8 cellular contexts compared by ENCODE assay signal in genomic region chr9:99822596-99823391, GRCh38. TPM values are rescaled to one million over a fixed set of nuclear protein-coding genes. Genes with fewer than 3 reads are reported as not detected.
DNase-seq lines count a peak whose midpoint lies in the region; ATAC-seq and TF ChIP-seq lines count a peak whose summit lies in the region.

No MANE protein-coding gene starts in this region.

- H3K27ac ChIP-seq in H9 (ENCODE audit: insufficient read length, low read depth, low read length) (no peak overlapping the region), Panc1 (ENCODE audit: low read length) (no peak overlapping the region), trophoblast cell (ENCODE audit: low read depth, low read length) (no peak overlapping the region)

- DNase-seq in AG20443 (ENCODE audit: low spot score) (peak; percentile 43), H9 (peak; percentile 81), Panc1 (ENCODE audit: low read depth, low spot score) (no peak), head of caudate nucleus (peak in 41 of 42 donors; percentile 31 to 80 (median 61)), trophoblast cell (peak in 1 of 2 donors; percentile 60), NCI-H1436 treated with DMSO at 0.1 percent for 48 hours (lab: John Stamatoyannopoulos, UW) (no peak)
- DNase-seq in activated naive CD4-positive, alpha-beta T cell treated with anti-CD3 and anti-CD28 coated beads, Interleukin-2, amount 50 U/mL, for 16 hours, result peak; percentile 61

- H2BK20ac ChIP-seq in H9 (ENCODE audit: low read depth, low read length, poor library complexity, severe bottlenecking), result no peak overlapping the region

- H2BK120ac ChIP-seq in H9 (ENCODE audit: low read depth, low read length, poor library complexity, severe bottlenecking) (no peak overlapping the region), trophoblast cell (ENCODE audit: insufficient read depth, low read length, poor library complexity) (no peak overlapping the region)

- H3K14ac ChIP-seq in H9 (ENCODE audit: insufficient read depth, low read length) (no peak overlapping the region), trophoblast cell (ENCODE audit: low read length) (no peak overlapping the region)

- H3K79me1 ChIP-seq in H9 (ENCODE audit: insufficient read depth, low read depth, low read length, poor library complexity, severe bottlenecking) (no peaks in the 10 kb centered on the region), trophoblast cell (ENCODE audit: low read length) (peaks cover 9% of the 10 kb centered on the region)

- H3K23ac ChIP-seq in H9 (ENCODE audit: insufficient read length, low read depth, low read length) (no peak overlapping the region), trophoblast cell (ENCODE audit: low read length) (no peak overlapping the region)

- H4K91ac ChIP-seq in H9 (ENCODE audit: insufficient read length, low read depth, low read length), result no peak overlapping the region
- no peak overlapping the region for H4K91ac ChIP-seq in trophoblast cell (ENCODE audit: low read depth, low read length)

- no peak for TF ChIP-seq CTCF in H9 (conservative IDR thresholded peaks at IDR 0.05)
- no peak for TF ChIP-seq CTCF in Panc1 (IDR thresholded peaks at IDR 0.05)

- peaks cover 81% of the 10 kb centered on the region for H3K27me3 Mint-ChIP-seq in H9 (ENCODE audit: low read depth)

- H3K18ac ChIP-seq in H9 (ENCODE audit: insufficient read length, low read depth, low read length), result no peak overlapping the region
- no peak overlapping the region for H3K18ac ChIP-seq in trophoblast cell (ENCODE audit: low read length)

- no CpG with 5 or more reads among the region's 49 CpGs for WGBS in H9 (ENCODE audit: extremely low coverage, insufficient read length, low lambda C conversion rate)
- no CpG with 5 or more reads among the region's 49 CpGs for WGBS in trophoblast cell (ENCODE audit: extremely low coverage, insufficient coverage, insufficient read length)

- no peak overlapping the region for H4K8ac ChIP-seq in H9 (replicated peaks; ENCODE audit: insufficient read length, low read depth, low read length)
- no peak overlapping the region for H4K8ac ChIP-seq in trophoblast cell (ENCODE audit: low read depth, low read length)

- POLR2A ChIA-PET in Panc1 (lab: Charles Lee), result no interaction called here

- peaks cover 47 to 48% of the 10 kb centered on the region in 2 experiments for H3K4me1 Mint-ChIP-seq in H9

- in situ Hi-C loops in Panc1 (cut with HindIII; ENCODE audit: low pct_unique_long_range_greater_than_20kb, low sequenced_read_pairs), result no loop called here

- TSS peak; percentile 84 for BruUV-seq in Panc1 (replicated peaks; lab: Mats Ljungman, UMichigan)

- peak overlapping the region; percentile 86 to 96 for H3K4me3 Mint-ChIP-seq in H9

- H4K5ac ChIP-seq in H9 (ENCODE audit: insufficient read length, low read depth, low read length), result no peak overlapping the region

- H3K27ac Mint-ChIP-seq in H9, result peak overlapping the region in 2 of 3 experiments; percentile 32 to 64; a peak in 3 of 7 replicates

- H3K27me3 ChIP-seq in H9 (ENCODE audit: insufficient read depth, low read length), result peaks cover 57% of the 10 kb centered on the region
- no peaks in the 10 kb centered on the region for H3K27me3 ChIP-seq in Panc1 (ENCODE audit: control insufficient read depth, insufficient read depth, low read length)
- H3K27me3 ChIP-seq in trophoblast cell (ENCODE audit: insufficient read depth, low read length), result peaks cover 50% of the 10 kb centered on the region

- peaks cover 0 to 2% (median 0%) of the 10 kb centered on the region in 3 experiments; a peak in 2 of 7 replicates for H3K36me3 Mint-ChIP-seq in H9 (ENCODE audit: insufficient read depth in 1 of 3, low read depth in 3 of 3)

- H3K9ac ChIP-seq in H9 (ENCODE audit: extremely low read depth, insufficient read length, low read length) (no peak overlapping the region), trophoblast cell (ENCODE audit: low read length) (no peak overlapping the region)

- H2BK12ac ChIP-seq in H9 (ENCODE audit: insufficient read length, low read depth, low read length), result no peak overlapping the region
- no peak overlapping the region for H2BK12ac ChIP-seq in trophoblast cell (ENCODE audit: low read length)

- H3K79me2 ChIP-seq in H9 (ENCODE audit: insufficient read depth, low read length) (no peaks in the 10 kb centered on the region), trophoblast cell (ENCODE audit: control insufficient read depth, insufficient read depth, low read length, poor library complexity) (peaks cover 5% of the 10 kb centered on the region)

- H3K23me2 ChIP-seq in H9 (ENCODE audit: insufficient read length, low read depth, low read length, poor library complexity, severe bottlenecking), result peaks cover 50% of the 10 kb centered on the region

- no peak overlapping the region for H3K56ac ChIP-seq in H9 (ENCODE audit: insufficient read length, low read depth, low read length)

- H3K4me2 ChIP-seq in H9 (ENCODE audit: insufficient read depth, insufficient read length, low read length) (peak overlapping the region; percentile 98), trophoblast cell (ENCODE audit: low read length) (peak overlapping the region; percentile 100)

- no peak overlapping the region for H4K12ac ChIP-seq in trophoblast cell (ENCODE audit: low read depth, low read length)

- intact Hi-C loops in Panc1 (cut with micrococcal nuclease; ENCODE audit: unreplicated experiment), result loop anchor here (5.0 kb wide), 2 partner anchors 85 to 190 kb away; partner anchors contain the start of gene STX17
- intact Hi-C loops in head of caudate nucleus (cut with DNase I), result loop anchor here (5.0 kb wide), 1 partner anchor 85 kb away; the partner anchor contains the start of gene STX17

- H3K36me3 ChIP-seq in Panc1 (ENCODE audit: control insufficient read depth, insufficient read depth, low read length), result no peaks in the 10 kb centered on the region
- H3K36me3 ChIP-seq in trophoblast cell (ENCODE audit: control insufficient read depth in 1 of 2, insufficient read depth in 2 of 2, low read length in 2 of 2), result no peaks in the 10 kb centered on the region

- peaks cover 8% of the 10 kb centered on the region; the same call in 1 of the 2 replicates for H3K4me1 ChIP-seq in H9 (ENCODE audit: insufficient read depth, low read length)
- H3K4me1 ChIP-seq in Panc1 (ENCODE audit: control insufficient read depth, insufficient read depth, low read length), result no peaks in the 10 kb centered on the region
- H3K4me1 ChIP-seq in trophoblast cell (ENCODE audit: control insufficient read depth in 1 of 2, insufficient read depth in 2 of 2, low read length in 2 of 2), result peaks cover 17 to 26% of the 10 kb centered on the region in 2 experiments

- H3K9me3 Mint-ChIP-seq in H9, result peaks cover 0 to 3% of the 10 kb centered on the region in 2 experiments; a peak in 2 of 5 replicates

- CTCF ChIA-PET in Panc1 (lab: Charles Lee), result no interaction called here

- ATAC-seq in Panc1, result no peak
- ATAC-seq in HG03097 (IDR thresholded peaks at IDR 0.05; ENCODE audit: low FRiP score, unreplicated experiment), result no peak

- H2AK5ac ChIP-seq in H9 (ENCODE audit: insufficient read length, low read length) (no peak overlapping the region), trophoblast cell (ENCODE audit: low read length) (no peak overlapping the region)

- H3K4ac ChIP-seq in H9 (ENCODE audit: low read depth, low read length) (no peak overlapping the region), trophoblast cell (ENCODE audit: low read depth, low read length) (no peak overlapping the region)

- H2BK5ac ChIP-seq in H9 (ENCODE audit: insufficient read length, low read length) (no peak overlapping the region), trophoblast cell (ENCODE audit: low read depth, low read length, poor library complexity) (no peak overlapping the region)

- H2BK15ac ChIP-seq in H9 (ENCODE audit: low read depth, low read length), result no peak overlapping the region

- H2AFZ ChIP-seq in H9 (ENCODE audit: low read length) (no peak overlapping the region), trophoblast cell (ENCODE audit: insufficient read depth, low read length, poor library complexity) (no peak overlapping the region)

- H3K4me3 ChIP-seq in Panc1 (ENCODE audit: low read depth in 2 of 2, low read length in 2 of 2) (peak overlapping the region; percentile 56), trophoblast cell (ENCODE audit: low read depth, low read length) (peak overlapping the region; percentile 88)

- no peak overlapping the region for H3T11ph ChIP-seq in H9 (ENCODE audit: low read length)

- no peaks in the 10 kb centered on the region for H4K20me1 ChIP-seq in H9 (ENCODE audit: control insufficient read depth, insufficient read depth, insufficient read length)

- H3K9me3 ChIP-seq in H9 (ENCODE audit: control insufficient read depth, low read depth, low read length) (no peaks in the 10 kb centered on the region), Panc1 (ENCODE audit: control insufficient read depth, insufficient read depth, low read depth, low read length) (no peaks in the 10 kb centered on the region), trophoblast cell (ENCODE audit: insufficient read depth, low read depth, low read length) (peaks cover 2% of the 10 kb centered on the region)

RNA-seq across cellular contexts. Expression of gene NR4A3, which starts 1.1 kb away (rescaled TPM):
- total RNA-seq in H9 (2021) (0.20 and 0.24 TPM in 2 replicates), Panc1 (2021; ENCODE audit: unreplicated experiment) (0.13 TPM)
- polyA plus RNA-seq in Panc1 (2012; ENCODE audit: insufficient read length), result 0.11 TPM
- polyA plus RNA-seq in trophoblast cell (2013), result 1.4 and 1.5 TPM in 2 replicates

Comparison
In these comparisons a context has a peak if more than half of its experiments do, and no peak if none do; other contexts are left out.
1. DNase-seq: peak in AG20443 (single experiment), H9 (single experiment), activated naive CD4-positive, alpha-beta T cell treated with anti-CD3 and anti-CD28 coated beads, Interleukin-2, amount 50 U/mL, for 16 hours (single experiment) and head of caudate nucleus (41 of 42); none in Panc1 (single experiment) and NCI-H1436 treated with DMSO at 0.1 percent for 48 hours (single experiment).